ENCODE assay signal across 1 cellular context in the genomic region with DNA sequence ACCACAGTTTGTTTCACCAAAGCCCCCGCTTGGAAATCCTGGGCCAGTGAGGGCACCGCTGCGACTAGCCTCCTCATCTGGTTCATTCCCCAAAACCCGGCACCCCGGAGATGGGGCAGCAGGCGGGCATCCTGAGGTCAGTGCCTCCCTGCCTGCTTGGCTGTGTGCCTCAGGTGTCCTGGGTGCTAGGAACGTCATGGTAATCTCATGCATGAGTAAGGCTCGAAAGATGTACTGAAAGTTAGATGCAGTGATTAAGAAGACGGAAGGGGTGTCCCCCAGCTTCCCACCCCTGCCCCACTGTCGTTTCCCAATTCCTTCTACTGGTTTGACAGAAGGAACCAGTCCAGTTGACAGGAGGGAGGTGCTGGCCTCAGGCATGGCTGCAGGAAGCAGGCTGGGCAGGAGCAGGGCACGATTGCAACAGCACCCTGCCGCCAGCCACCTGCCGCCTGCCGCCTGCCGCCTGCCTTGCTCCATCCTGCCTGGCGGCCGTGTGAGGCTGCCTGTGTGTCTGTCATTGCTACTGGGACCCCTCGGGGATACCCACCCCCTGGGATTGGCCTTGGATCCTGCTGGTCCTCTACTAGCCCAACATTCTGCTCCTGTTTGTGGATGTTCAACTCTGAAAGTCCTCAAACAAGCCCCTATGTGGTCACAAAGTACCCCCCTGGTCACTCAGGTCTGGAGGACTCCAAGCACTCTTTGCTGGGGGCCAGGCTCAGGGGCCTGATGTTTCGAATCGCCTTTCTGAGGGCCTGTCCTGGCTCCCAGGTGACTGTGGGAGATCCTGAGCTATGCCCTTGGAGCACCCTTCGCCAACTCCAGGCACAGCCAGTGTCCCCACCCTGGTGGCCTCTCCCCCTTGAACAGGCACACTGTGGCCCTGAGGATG.
TF ChIP-seq lines count a peak whose summit lies in the region.

No MANE protein-coding gene starts in this region.

TF ChIP-seq in HepG2, 621 proteins besides CTCF, POLR2A, EP300 and RAD21 (continued from another document):
- TF ChIP-seq PRDM10 (CRISPR knock-in tag; IDR thresholded peaks at IDR 0.05; ENCODE audit: low read depth) (no peak), ZNF780A (CRISPR knock-in tag; IDR thresholded peaks at IDR 0.05) (peak; percentile 85; the same call in 1 of the 2 replicates), UBTF (CRISPR knock-in tag; IDR thresholded peaks at IDR 0.05) (peak; percentile 40; the same call in 1 of the 2 replicates), SMAD1 (CRISPR knock-in tag; IDR thresholded peaks at IDR 0.05; ENCODE audit: borderline replicate concordance, low read depth) (no peak), GABPB1 (CRISPR knock-in tag; IDR thresholded peaks at IDR 0.05) (peak; percentile 38; the same call in 1 of the 2 replicates), ZFP91 (CRISPR knock-in tag; IDR thresholded peaks at IDR 0.05; ENCODE audit: borderline replicate concordance) (0 out of 2 replicates have a peak, but pooled peaks have one; percentile 25), STAG1 (CRISPR knock-in tag; IDR thresholded peaks at IDR 0.05) (0 out of 2 replicates have a peak, but pooled peaks have one; percentile 18), AHR (CRISPR knock-in tag; IDR thresholded peaks at IDR 0.05) (no peak), ZNF367 (CRISPR knock-in tag; IDR thresholded peaks at IDR 0.05; ENCODE audit: borderline replicate concordance) (no peak), HNRNPL (IDR thresholded peaks at IDR 0.05; ENCODE audit: low read depth, low read length) (0 out of 2 replicates have a peak, but pooled peaks have one; percentile 61), CEBPB (IDR thresholded peaks at IDR 0.05; ENCODE audit: borderline replicate concordance, low read depth, low read length) (peak; percentile 80)
- TF ChIP-seq, protein P1, sequence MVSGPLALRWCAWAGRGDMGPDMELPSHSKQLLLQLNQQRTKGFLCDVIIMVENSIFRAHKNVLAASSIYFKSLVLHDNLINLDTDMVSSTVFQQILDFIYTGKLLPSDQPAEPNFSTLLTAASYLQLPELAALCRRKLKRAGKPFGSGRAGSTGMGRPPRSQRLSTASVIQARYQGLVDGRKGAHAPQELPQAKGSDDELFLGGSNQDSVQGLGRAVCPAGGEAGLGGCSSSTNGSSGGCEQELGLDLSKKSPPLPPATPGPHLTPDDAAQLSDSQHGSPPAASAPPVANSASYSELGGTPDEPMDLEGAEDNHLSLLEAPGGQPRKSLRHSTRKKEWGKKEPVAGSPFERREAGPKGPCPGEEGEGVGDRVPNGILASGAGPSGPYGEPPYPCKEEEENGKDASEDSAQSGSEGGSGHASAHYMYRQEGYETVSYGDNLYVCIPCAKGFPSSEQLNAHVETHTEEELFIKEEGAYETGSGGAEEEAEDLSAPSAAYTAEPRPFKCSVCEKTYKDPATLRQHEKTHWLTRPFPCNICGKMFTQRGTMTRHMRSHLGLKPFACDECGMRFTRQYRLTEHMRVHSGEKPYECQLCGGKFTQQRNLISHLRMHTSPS (CRISPR knock-in tag; IDR thresholded peaks at IDR 0.05; ENCODE audit: low read depth) = 0 out of 2 replicates have a peak, but pooled peaks have one; percentile 48
- TF ChIP-seq, protein P2, sequence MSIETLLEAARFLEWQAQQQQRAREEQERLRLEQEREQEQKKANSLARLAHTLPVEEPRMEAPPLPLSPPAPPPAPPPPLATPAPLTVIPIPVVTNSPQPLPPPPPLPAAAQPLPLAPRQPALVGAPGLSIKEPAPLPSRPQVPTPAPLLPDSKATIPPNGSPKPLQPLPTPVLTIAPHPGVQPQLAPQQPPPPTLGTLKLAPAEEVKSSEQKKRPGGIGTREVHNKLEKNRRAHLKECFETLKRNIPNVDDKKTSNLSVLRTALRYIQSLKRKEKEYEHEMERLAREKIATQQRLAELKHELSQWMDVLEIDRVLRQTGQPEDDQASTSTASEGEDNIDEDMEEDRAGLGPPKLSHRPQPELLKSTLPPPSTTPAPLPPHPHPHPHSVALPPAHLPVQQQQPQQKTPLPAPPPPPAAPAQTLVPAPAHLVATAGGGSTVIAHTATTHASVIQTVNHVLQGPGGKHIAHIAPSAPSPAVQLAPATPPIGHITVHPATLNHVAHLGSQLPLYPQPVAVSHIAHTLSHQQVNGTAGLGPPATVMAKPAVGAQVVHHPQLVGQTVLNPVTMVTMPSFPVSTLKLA (IDR thresholded peaks at IDR 0.05) = no peak
TF ChIP-seq in HepG2: peak in this region for 10.
